ENCODE assay signal across 25 cellular contexts in genomic region chr12:559208-559905, GRCh38.
A peak's percentile ranks its signal among the peaks of the same experiment; 100 is the strongest.
DNase-seq lines count a peak whose midpoint lies in the region; ATAC-seq and TF ChIP-seq lines count a peak whose summit lies in the region.
"Had no signal": no experiment of that assay in that cellular context is flagged by ENCODE, and none has a peak within 500 bp of the region (broad histone marks: within the 10 kb centered on the region; RNA-seq: fewer than 3 reads in every experiment).

No MANE protein-coding gene starts in this region.

- peak overlapping the region; percentile 97 for H3K4me2 ChIP-seq in BLaER1

- H3K27me3 Mint-ChIP-seq in CD4-positive, alpha-beta memory T cell, result no peaks in the 10 kb centered on the region
- H3K27me3 Mint-ChIP-seq in chondrocyte (ENCODE audit: low read depth) (peaks cover 30% of the 10 kb centered on the region), neural crest cell (ENCODE audit: low read depth) (no peaks in the 10 kb centered on the region)
- H3K27me3 Mint-ChIP-seq: activated naive CD4-positive, alpha-beta T cell treated with anti-CD3 and anti-CD28 coated beads, Interleukin-2, amount 50 U/mL, for 24 hours; stimulated activated naive CD8-positive, alpha-beta T cell treated with anti-CD3 and anti-CD28 coated beads, Interleukin-15, amount 100 ng/mL, for 72 hours had no signal

- peak overlapping the region in 1 of 8 donors; percentile 17 for H3K4me3 Mint-ChIP-seq in CD4-positive, alpha-beta memory T cell
- H3K4me3 Mint-ChIP-seq in chondrocyte (ENCODE audit: unreplicated experiment) (no peak overlapping the region), neural crest cell (no peak overlapping the region)
- H3K4me3 Mint-ChIP-seq: activated naive CD4-positive, alpha-beta T cell treated with anti-CD3 and anti-CD28 coated beads, Interleukin-2, amount 50 U/mL, for 24 hours; stimulated activated naive CD8-positive, alpha-beta T cell treated with anti-CD3 and anti-CD28 coated beads, Interleukin-15, amount 100 ng/mL, for 72 hours had no signal

- POLR2A ChIA-PET in CD4-positive, alpha-beta memory T cell (lab: Charles Lee; ENCODE audit: partially characterized antibody), result interaction anchor here (0.6 kb wide), 1 partner anchor 126 kb away, joined by 3 read pairs; no protein-coding TSS in a partner anchor

- H3K4me1 Mint-ChIP-seq in CD4-positive, alpha-beta memory T cell, result peaks cover 31 to 52% (median 41%) of the 10 kb centered on the region in 4 donors
- no peaks in the 10 kb centered on the region for H3K4me1 Mint-ChIP-seq in chondrocyte (ENCODE audit: low read depth)
- peaks cover 3% of the 10 kb centered on the region for H3K4me1 Mint-ChIP-seq in neural crest cell

- no peaks in the 10 kb centered on the region for H3K27me3 ChIP-seq in BLaER1
- H3K27me3 ChIP-seq in CD4-positive, alpha-beta memory T cell (ENCODE audit: insufficient read depth, low read length), result no peaks in the 10 kb centered on the region
- H3K27me3 ChIP-seq in left lung, result no peaks in the 10 kb centered on the region
- H3K27me3 ChIP-seq: breast epithelium, vagina had no signal

- H3K36me3 ChIP-seq in BLaER1, result peaks cover 4% of the 10 kb centered on the region; the same call in 1 of the 2 replicates
- no peaks in the 10 kb centered on the region for H3K36me3 ChIP-seq in CD4-positive, alpha-beta memory T cell (ENCODE audit: insufficient read depth, low read length)
- H3K36me3 ChIP-seq in left lung, result peaks cover 0 to 32% of the 10 kb centered on the region in 2 donors
- H3K36me3 ChIP-seq: breast epithelium, SJSA1, spleen, vagina had no signal

- H3K27ac Mint-ChIP-seq in CD4-positive, alpha-beta memory T cell, result peak overlapping the region in 5 of 7 donors; percentile 29 to 86 (median 52)
- H3K27ac Mint-ChIP-seq in chondrocyte (ENCODE audit: unreplicated experiment) (no peak overlapping the region), neural crest cell (ENCODE audit: unreplicated experiment) (peak overlapping the region; percentile 12)
- H3K27ac Mint-ChIP-seq: activated naive CD4-positive, alpha-beta T cell treated with anti-CD3 and anti-CD28 coated beads, Interleukin-2, amount 50 U/mL, for 24 hours had no signal

- peaks cover 0 to 34% of the 10 kb centered on the region in 2 donors for H3K36me3 Mint-ChIP-seq in CD4-positive, alpha-beta memory T cell
- H3K36me3 Mint-ChIP-seq in chondrocyte (ENCODE audit: low read depth) (peaks cover 1% of the 10 kb centered on the region), neural crest cell (ENCODE audit: low read depth) (no peaks in the 10 kb centered on the region)
- H3K36me3 Mint-ChIP-seq: activated naive CD4-positive, alpha-beta T cell treated with anti-CD3 and anti-CD28 coated beads, Interleukin-2, amount 50 U/mL, for 24 hours had no signal

- ATAC-seq in left lung (no peak), HG03457 (IDR thresholded peaks at IDR 0.05; ENCODE audit: unreplicated experiment) (no peak)
- ATAC-seq: activated CD4-positive, CD25-positive, alpha-beta regulatory T cell treated with anti-CD3 and anti-CD28 coated beads, Interleukin-2, amount 50 U/mL, for 24 hours; right cardiac atrium; stimulated activated naive CD8-positive, alpha-beta T cell treated with anti-CD3 and anti-CD28 coated beads, Interleukin-15, amount 100 ng/mL, for 72 hours had no signal

- 0 out of 2 replicates have a peak overlapping the region, but pooled peaks have one; percentile 17 for H3K9ac ChIP-seq in BLaER1

- intact Hi-C loops in CD4-positive, alpha-beta memory T cell (cut with micrococcal nuclease), result no loop called here
- intact Hi-C loops in left lung (cut with DNase I), result no loop called here

- H3K27ac ChIP-seq in BLaER1, result no peak overlapping the region
- no peak overlapping the region for H3K27ac ChIP-seq in CD4-positive, alpha-beta memory T cell (ENCODE audit: low read depth, low read length)
- H3K27ac ChIP-seq in left lung, result no peak overlapping the region
- H3K27ac ChIP-seq: breast epithelium, epithelial cell of prostate, SJSA1, spleen, vagina had no signal

- peaks cover 0 to under 1% (median 0%) of the 10 kb centered on the region in 8 donors for H3K9me3 Mint-ChIP-seq in CD4-positive, alpha-beta memory T cell
- no peaks in the 10 kb centered on the region for H3K9me3 Mint-ChIP-seq in chondrocyte (ENCODE audit: low read depth)
- H3K9me3 Mint-ChIP-seq in neural crest cell, result no peaks in the 10 kb centered on the region
- H3K9me3 Mint-ChIP-seq: activated naive CD4-positive, alpha-beta T cell treated with anti-CD3 and anti-CD28 coated beads, Interleukin-2, amount 50 U/mL, for 24 hours; stimulated activated naive CD8-positive, alpha-beta T cell treated with anti-CD3 and anti-CD28 coated beads, Interleukin-15, amount 100 ng/mL, for 72 hours had no signal

- DNase-seq in CD4-positive, alpha-beta memory T cell, result no peak
- DNase-seq in chondrocyte (ENCODE audit: low spot score), result peak; percentile 86
- DNase-seq in neural crest cell (ENCODE audit: low read depth, low spot score), result no peak
- DNase-seq in NCI-H446 treated with DMSO at 0.1 percent for 48 hours (lab: John Stamatoyannopoulos, UW), result no peak
- DNase-seq in NCI-H146 (lab: John Stamatoyannopoulos, UW), result no peak
- DNase-seq in left lung, result no peak
- DNase-seq: activated CD4-positive, alpha-beta T cell treated with anti-CD3 and anti-CD28 coated beads, Interleukin-2, amount 50 U/mL, for 4 hours; activated CD8-positive, alpha-beta memory T cell treated with anti-CD3 and anti-CD28 coated beads, Interleukin-2, amount 50 U/mL, for 4 hours; Calu3; DMS79; Karpas-422; NCI-H2081 treated with DMSO at 0.1 percent for 48 hours; NCI-H226; right cardiac atrium; spleen; stimulated activated CD4-positive, alpha-beta T cell treated with anti-CD3 and anti-CD28 coated beads, Interleukin-2, amount 100 ng/mL, for 24 hours; stimulated activated naive CD8-positive, alpha-beta T cell treated with anti-CD3 and anti-CD28 coated beads, Interleukin-15, amount 100 ng/mL, for 72 hours had no signal

- H4K20me1 ChIP-seq in BLaER1, result peaks cover 18% of the 10 kb centered on the region; the same call in 1 of the 2 replicates

- TF ChIP-seq CTCF in chondrocyte (IDR thresholded peaks at IDR 0.05), result no peak
- no peak for TF ChIP-seq CTCF in neural crest cell (conservative IDR thresholded peaks at IDR 0.05)
- TF ChIP-seq CTCF in left lung (IDR thresholded peaks at IDR 0.05), result no peak

- CTCF ChIA-PET in CD4-positive, alpha-beta memory T cell (lab: Charles Lee; ENCODE audit: partially characterized antibody), result interaction anchor here (1.2 kb wide), 1 partner anchor 106 kb away, joined by 3 read pairs; no protein-coding TSS in a partner anchor

- H3K4me1 ChIP-seq in BLaER1 (peaks cover 68% of the 10 kb centered on the region), left lung (peaks cover 0 to 55% of the 10 kb centered on the region in 2 donors)
- H3K4me1 ChIP-seq in CD4-positive, alpha-beta memory T cell (ENCODE audit: insufficient read depth, low read length), result peaks cover 37% of the 10 kb centered on the region
- H3K4me1 ChIP-seq: SJSA1, vagina had no signal

- H3K4me3 ChIP-seq in BLaER1 (no peak overlapping the region), left lung (no peak overlapping the region)
- no peak overlapping the region for H3K4me3 ChIP-seq in CD4-positive, alpha-beta memory T cell (ENCODE audit: low read length in 2 of 2)
- H3K4me3 ChIP-seq: breast epithelium, SJSA1, spleen, vagina had no signal

- H3K9me3 ChIP-seq in BLaER1, result no peaks in the 10 kb centered on the region
- H3K9me3 ChIP-seq in CD4-positive, alpha-beta memory T cell (ENCODE audit: control insufficient read depth in 1 of 2, low read length in 2 of 2), result no peaks in the 10 kb centered on the region
- H3K9me3 ChIP-seq in left lung, result no peaks in the 10 kb centered on the region
- H3K9me3 ChIP-seq: breast epithelium, SJSA1, spleen, vagina had no signal
